ENCODE assay signal across 11 cellular contexts in genomic region chr1:200213392-200213791, GRCh38.
"Had no signal": no experiment of that assay in that cellular context is flagged by ENCODE, and none has a peak within 500 bp of the region (broad histone marks: within the 10 kb centered on the region; RNA-seq: fewer than 3 reads in every experiment).

No MANE protein-coding gene starts in this region.

- H3K4me2 ChIP-seq: GM23338 had no signal

- H3K9me3 Mint-ChIP-seq: HFFc6 had no signal

- H3K27ac Mint-ChIP-seq: GM23338, H9, HFFc6 had no signal

- H3K4me3 ChIP-seq: GM23248, GM23338, HAP-1 had no signal

- ATAC-seq: GM23338, HCT116 had no signal

- H2AFZ ChIP-seq: GM23248, GM23338 had no signal

- H3K36me3 ChIP-seq: HAP-1 had no signal

- H3K4me1 ChIP-seq: HAP-1 had no signal

- FAIRE-seq: H1, H54 had no signal

- H3K9ac ChIP-seq: GM23248 had no signal

- H3K9me3 ChIP-seq: HAP-1 had no signal

- H3K4me3 Mint-ChIP-seq: GM23338, H9, HFFc6 had no signal

- H3K4me1 Mint-ChIP-seq: GM23338 had no signal

- DNase-seq: GM23248, GOT3, H7, H9, HCEC 1CT, HFFc6 had no signal

- H3K27ac ChIP-seq: GM23248 had no signal
